In genomic region chr3:51942603-51943450, GRCh38 we compare ENCODE assay signal across 8 cellular contexts. TPM values are rescaled to one million over a fixed set of nuclear protein-coding genes. Genes with fewer than 3 reads are reported as not detected.
A peak's percentile ranks its signal among the peaks of the same experiment; 100 is the strongest.
DNase-seq lines count a peak whose midpoint lies in the region; ATAC-seq, FAIRE-seq and TF ChIP-seq lines count a peak whose summit lies in the region.

No MANE protein-coding gene starts in this region.

- H3K27me3 ChIP-seq in SJSA1 (replicated peaks) (no peaks in the 10 kb centered on the region), ascending aorta (no peaks in the 10 kb centered on the region)

- H3K9me3 ChIP-seq in SJSA1 (replicated peaks) = no peaks in the 10 kb centered on the region
- no peaks in the 10 kb centered on the region for H3K9me3 ChIP-seq in ascending aorta
- no peaks in the 10 kb centered on the region for H3K9me3 ChIP-seq in iPS-18c (ENCODE audit: control insufficient read depth, insufficient read depth, low read length)

- no peak for TF ChIP-seq CTCF in D721Med (IDR thresholded peaks at IDR 0.05; ENCODE audit: insufficient read depth, missing control alignments)
- TF ChIP-seq CTCF in HFF-Myc (IDR thresholded peaks at IDR 0.05; ENCODE audit: low read depth, low read length, missing control alignments) = no peak
- TF ChIP-seq CTCF in ascending aorta (IDR thresholded peaks at IDR 0.05) = no peak

- H3K4me1 ChIP-seq in SJSA1 (replicated peaks) = peaks cover 21% of the 10 kb centered on the region
- H3K4me1 ChIP-seq in ascending aorta = peaks cover 14 to 23% of the 10 kb centered on the region in 2 donors

- DNase-seq in D721Med (ENCODE audit: insufficient read length, low spot score) (peak; percentile 63), HFF-Myc (ENCODE audit: extremely low read depth, low read depth) (no peak), SJSA1 (ENCODE audit: low read depth in 1 of 2, low spot score in 2 of 2) (peak; percentile 74 to 79), ascending aorta (ENCODE audit: low spot score in 2 of 2) (peak in 1 of 2 donors; percentile 82), Ammon's horn (ENCODE audit: low spot score) (no peak)
- DNase-seq in stimulated activated CD4-positive, alpha-beta T cell treated with anti-CD3 and anti-CD28 coated beads, Interleukin-12 subunit alpha, Interleukin-12 subunit beta, amount 100 ng/mL, for 48 hours (ENCODE audit: low read depth in 2 of 3, low spot score in 1 of 3) = peak in 2 of 3 donors; percentile 45 to 47

- intact Hi-C loops in ascending aorta (cut with DNase I) = loop anchor here (1.0 to 10.0 kb wide), 6 partner anchors 24 to 762 kb away; partner anchors contain the start of genes ABHD14B, DUSP7, GLT8D1 and MANF

- no peak for ATAC-seq in HG03135 (IDR thresholded peaks at IDR 0.05; ENCODE audit: unreplicated experiment)

- H3K27ac ChIP-seq in SJSA1 = peak overlapping the region; percentile 87
- peak overlapping the region; percentile 97 to 98 for H3K27ac ChIP-seq in ascending aorta

- H3K4me3 ChIP-seq in HFF-Myc (replicated peaks; ENCODE audit: low read depth, low read length) (peak overlapping the region; percentile 47), SJSA1 (peak overlapping the region; percentile 58), ascending aorta (peak overlapping the region; percentile 50 to 91), iPS-18c (ENCODE audit: insufficient read depth, low read depth, low read length) (peak overlapping the region; percentile 36)

- H3K36me3 ChIP-seq in SJSA1 (peaks cover 9% of the 10 kb centered on the region), ascending aorta (peaks cover 0 to 11% of the 10 kb centered on the region in 2 donors)

- FAIRE-seq in D721Med (lab: Jason Lieb, UNC) = no peak

RNA-seq across cellular contexts. Expression of gene PARP3, which starts 0.7 kb away (rescaled TPM):
- total RNA-seq in SJSA1 (2014; rRNA removed; shearing (Covaris generic)) = 14.7 and 17.9 TPM in 2 replicates
- 29.5 TPM for total RNA-seq in ascending aorta

RNA-seq across cellular contexts. Expression of gene RRP9, which starts 1.1 kb away (rescaled TPM):
- 41.0 and 45.5 TPM in 2 replicates for total RNA-seq in SJSA1 (2014; rRNA removed; shearing (Covaris generic))
- total RNA-seq in ascending aorta = 15.4 TPM

RNA-seq across cellular contexts. Expression of gene GPR62, which starts 12.4 kb away (rescaled TPM):
- not detected in 2 replicates for total RNA-seq in SJSA1 (2014; rRNA removed; shearing (Covaris generic))
- not detected for total RNA-seq in ascending aorta

RNA-seq across cellular contexts. Expression of gene PCBP4, which starts 24.4 kb away (rescaled TPM):
- total RNA-seq in SJSA1 (2014; rRNA removed; shearing (Covaris generic)) = 75.3 and 138 TPM in 2 replicates
- 256 TPM for total RNA-seq in ascending aorta

RNA-seq across cellular contexts. Expression of gene ABHD14B, which starts 31.0 kb away (rescaled TPM):
- 26.6 and 31.0 TPM in 2 replicates for total RNA-seq in SJSA1 (2014; rRNA removed; shearing (Covaris generic))
- 46.1 TPM for total RNA-seq in ascending aorta

Comparison
In these comparisons a context has a peak if more than half of its experiments do, and no peak if none do; other contexts are left out.
1. DNase-seq: peak in D721Med (single experiment), SJSA1 (2 of 2) and stimulated activated CD4-positive, alpha-beta T cell treated with anti-CD3 and anti-CD28 coated beads, Interleukin-12 subunit alpha, Interleukin-12 subunit beta, amount 100 ng/mL, for 48 hours (2 of 3); none in HFF-Myc (single experiment) and Ammon's horn (single experiment).
2. Peak in every context shown above with its lines, with median percentiles within 50 percentile points of each other: H3K4me3 ChIP-seq.